17 cellular contexts compared by ENCODE assay signal in the genomic region with DNA sequence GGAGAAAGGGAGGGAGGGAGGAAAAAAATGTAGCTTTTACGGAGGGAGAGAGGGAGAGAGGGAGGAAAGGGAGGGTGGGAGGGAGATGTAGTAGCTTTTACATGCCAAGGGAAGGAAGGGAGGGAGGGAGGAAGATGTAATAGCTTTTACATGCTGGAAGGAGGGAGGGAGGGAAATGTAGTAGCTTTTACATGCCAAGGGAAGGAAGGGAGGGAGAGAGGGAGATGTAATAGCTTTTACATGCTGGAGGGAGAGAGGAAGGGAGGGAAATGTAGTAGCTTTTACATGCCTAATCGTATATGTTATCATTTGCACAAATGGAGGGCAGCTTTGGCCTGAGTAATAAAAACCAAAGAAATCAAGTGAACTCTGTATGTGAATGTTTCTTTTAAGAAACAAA. TPM values are rescaled to one million over a fixed set of nuclear protein-coding genes. Genes with fewer than 3 reads are reported as not detected.
DNase-seq lines count a peak whose midpoint lies in the region; ATAC-seq, FAIRE-seq and TF ChIP-seq lines count a peak whose summit lies in the region.
"Had no signal": no experiment of that assay in that cellular context is flagged by ENCODE, and none has a peak within 500 bp of the region (broad histone marks: within the 10 kb centered on the region; RNA-seq: fewer than 3 reads in every experiment).

No MANE protein-coding gene starts in this region.

- no peaks in the 10 kb centered on the region for H4K20me1 ChIP-seq in fibroblast of lung (ENCODE audit: control insufficient read depth, extremely low read depth, insufficient read depth, low read length)

- DNase-seq in Right ventricle myocardium inferior (ENCODE audit: missing footprints) (no peak), cardiac septum (ENCODE audit: low spot score) (no peak), fibroblast of lung (ENCODE audit: low read depth in 2 of 2) (peak; percentile 17 to 68), left kidney (ENCODE audit: low read depth, low spot score) (peak; percentile 81), GM12892 (ENCODE audit: insufficient read length) (no peak), testis (no peak)
- DNase-seq: activated CD8-positive, alpha-beta memory T cell treated with anti-CD3 and anti-CD28 coated beads for 24 hours; brain microvascular endothelial cell; GOT3; head of caudate nucleus; naive B cell; NCI-H1092; NCI-H345; stimulated activated CD8-positive, alpha-beta memory T cell treated with anti-CD3 and anti-CD28 coated beads, Interleukin-4, amount 100 ng/mL, for 48 hours had no signal

- no peaks in the 10 kb centered on the region for H3K9me3 ChIP-seq in fibroblast of lung (ENCODE audit: control insufficient read depth, insufficient read depth, low read depth, low read length)
- H3K9me3 ChIP-seq in testis, result no peaks in the 10 kb centered on the region

- intact Hi-C loops in Right ventricle myocardium inferior (cut with DNase I) (loop anchor here (5.0 kb wide), 1 partner anchor 33 kb away; a partner anchor contains a TSS), cardiac septum (cut with DNase I) (no loop called here), testis (cut with DNase I; ENCODE audit: low total_unique reads) (no loop called here)

- ATAC-seq in Right ventricle myocardium inferior, result peak; percentile 48
- no peak for ATAC-seq in GM18861 (IDR thresholded peaks at IDR 0.05; ENCODE audit: unreplicated experiment)
- no peak for ATAC-seq in GM18867 (IDR thresholded peaks at IDR 0.05; ENCODE audit: unreplicated experiment)

- TF ChIP-seq POLR2A in GM12892 (IDR thresholded peaks at IDR 0.05; ENCODE audit: low read depth, low read length), result no peak
- no peak for TF ChIP-seq POLR2A in testis (IDR thresholded peaks at IDR 0.05)

- H2AFZ ChIP-seq in fibroblast of lung (ENCODE audit: low read length), result peak overlapping the region; percentile 47

- H3K4me2 ChIP-seq in fibroblast of lung (ENCODE audit: extremely low read depth, insufficient read depth, low read length), result no peak overlapping the region

- H3K27me3 ChIP-seq in fibroblast of lung (ENCODE audit: control insufficient read depth, insufficient read depth, low read length), result no peaks in the 10 kb centered on the region
- H3K27me3 ChIP-seq in testis, result no peaks in the 10 kb centered on the region
- H3K27me3 ChIP-seq: brain microvascular endothelial cell had no signal

- WGBS in testis, 2 donors, result 13 to 36% methylated on average over 2 of the region's 2 CpGs

- no peak overlapping the region for H3K4me3 ChIP-seq in fibroblast of lung (replicated peaks in 1 of 4; ENCODE audit: control extremely low read depth in 1 of 4, insufficient read depth in 1 of 4, low read depth in 3 of 4, low read length in 4 of 4)
- H3K4me3 ChIP-seq in testis, result no peak overlapping the region

- no peaks in the 10 kb centered on the region for H3K36me3 ChIP-seq in fibroblast of lung (ENCODE audit: control insufficient read depth, insufficient read depth, low read length)
- no peaks in the 10 kb centered on the region for H3K36me3 ChIP-seq in testis (ENCODE audit: low read depth, missing control alignments)
- H3K36me3 ChIP-seq: brain microvascular endothelial cell had no signal

- H3K79me2 ChIP-seq in fibroblast of lung (ENCODE audit: control insufficient read depth, insufficient read depth, low read length), result no peaks in the 10 kb centered on the region

- no peak for TF ChIP-seq CTCF in fibroblast of lung (conservative IDR thresholded peaks at IDR 0.05 in 1 of 2, IDR thresholded peaks at IDR 0.05 in 1 of 2; ENCODE audit: low read depth in 1 of 2, low read length in 2 of 2)
- TF ChIP-seq CTCF in testis (IDR thresholded peaks at IDR 0.05), result no peak

- no peak for FAIRE-seq in GM12892 (lab: Jason Lieb, UNC)
- FAIRE-seq: D721Med had no signal

- H3K27ac ChIP-seq in fibroblast of lung (ENCODE audit: insufficient read depth, low read length) (no peak overlapping the region), testis (no peak overlapping the region)
- H3K27ac ChIP-seq: brain microvascular endothelial cell had no signal

- H3K4me1 ChIP-seq in fibroblast of lung (ENCODE audit: control insufficient read depth, extremely low read depth, insufficient read depth, low read length) (peaks cover 6% of the 10 kb centered on the region), testis (peaks cover 17% of the 10 kb centered on the region)

- H3K9ac ChIP-seq in fibroblast of lung (ENCODE audit: insufficient read depth, low read length), result no peak overlapping the region

RNA-seq across cellular contexts. Expression of a gene that starts 35.6 kb away (rescaled TPM):
- 5.5 TPM for total RNA-seq in Right ventricle myocardium inferior
- total RNA-seq in cardiac septum, result 7.3 TPM
- 18.5 and 27.2 TPM in 2 replicates for total RNA-seq in fibroblast of lung
- 13.7 and 17.5 TPM in 2 replicates for polyA plus RNA-seq in fibroblast of lung
- polyA plus RNA-seq in fibroblast of lung (2012), result 8.4 and 10.8 TPM in 2 replicates
- polyA minus RNA-seq in fibroblast of lung (ENCODE audit: low replicate concordance), result 3.2 and 4.1 TPM in 2 replicates
- 7.6 TPM for polyA plus RNA-seq in GM12892 (2012; ENCODE audit: missing spikeins)
- 10 to 100 TPM; 14.7 to 20.6 TPM for total RNA-seq in testis
- 11.6 TPM for polyA plus RNA-seq in testis (ENCODE audit: insufficient read depth, low read depth, low replicate concordance)

Comparison
In these comparisons a context has a peak if more than half of its experiments do, and no peak if none do; other contexts are left out.
1. DNase-seq: peak in fibroblast of lung (2 of 2) and left kidney (single experiment); none in Right ventricle myocardium inferior (single experiment), cardiac septum (single experiment), GM12892 (single experiment) and testis (single experiment).